4 cellular contexts compared by ENCODE assay signal in the genomic region with DNA sequence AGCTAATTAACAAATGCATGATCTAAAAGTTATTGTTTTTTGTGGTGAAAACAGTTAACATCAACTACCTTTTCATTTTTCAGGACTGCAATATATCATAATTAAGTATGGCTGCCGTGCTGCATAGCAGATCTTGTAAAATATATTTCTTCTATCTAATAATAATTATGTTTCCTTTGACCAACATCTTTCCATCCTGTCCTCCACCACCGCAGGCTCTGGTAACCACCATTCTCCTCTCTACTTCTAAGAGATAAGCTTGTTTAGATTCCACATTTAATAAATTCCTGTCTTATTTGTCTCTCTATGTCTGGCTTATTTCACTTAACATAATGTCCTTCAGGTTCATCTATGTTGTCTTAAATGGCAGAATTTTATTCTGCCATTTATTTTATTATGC.
DNase-seq lines count a peak whose midpoint lies in the region; ATAC-seq and TF ChIP-seq lines count a peak whose summit lies in the region.
"Not testable (repeated sequence)": the region's sequence is repeated elsewhere in the genome, so short reads cannot be mapped to it uniquely, and the experiment has no call there.

No MANE protein-coding gene starts in this region.

- not testable (repeated sequence) for H3K9me2 ChIP-seq in MM.1S (replicated peaks; ENCODE audit: insufficient read depth, low read length)

- H3K4me2 ChIP-seq in MM.1S (ENCODE audit: low read depth, low read length), result not testable (repeated sequence)

- not testable (repeated sequence) for TF ChIP-seq CTCF in MM.1S (IDR thresholded peaks at IDR 0.05; ENCODE audit: low read length); chondrocyte (IDR thresholded peaks at IDR 0.05); esophagus muscularis mucosa (IDR thresholded peaks at IDR 0.05); lung (IDR thresholded peaks at IDR 0.05; ENCODE audit: control extremely low read depth, extremely low read depth)

- DNase-seq in MM.1S (peak; percentile 5), chondrocyte (ENCODE audit: low spot score) (peak; percentile 37), esophagus muscularis mucosa (ENCODE audit: extremely low spot score) (peak; percentile 90), lung (ENCODE audit: low spot score) (peak; percentile 25)

- not testable (repeated sequence) for H3K27me3 ChIP-seq in MM.1S (replicated peaks; ENCODE audit: insufficient read depth, low read length); lung (ENCODE audit: control insufficient read depth, insufficient read depth)
- peaks cover 0 to 12% (median 0%) of the 10 kb centered on the region in 4 donors for H3K27me3 ChIP-seq in esophagus muscularis mucosa

- H3K4me3 Mint-ChIP-seq in chondrocyte (ENCODE audit: unreplicated experiment), result not testable (repeated sequence)

- not testable (repeated sequence) for H3K4me1 Mint-ChIP-seq in chondrocyte (ENCODE audit: low read depth)

- H3K9me3 Mint-ChIP-seq in chondrocyte (ENCODE audit: low read depth), result peaks cover 61% of the 10 kb centered on the region

- not testable (repeated sequence) for H3K9ac ChIP-seq in MM.1S (ENCODE audit: low read length)

- intact Hi-C loops in esophagus muscularis mucosa (cut with DNase I), result not testable (repeated sequence)

- WGBS in esophagus muscularis mucosa, result 68% methylated on average over 2 of the region's 2 CpGs
- 69 to 76% methylated on average over 2 of the region's 2 CpGs for WGBS in lung, 2 donors

- not testable (repeated sequence) for H3K79me2 ChIP-seq in MM.1S (ENCODE audit: low read length)

- TF ChIP-seq POLR2A in esophagus muscularis mucosa (IDR thresholded peaks at IDR 0.05; ENCODE audit: low read depth), result not testable (repeated sequence)

- not testable (repeated sequence) for H3F3A ChIP-seq in MM.1S (ENCODE audit: insufficient read depth, low read length)

- not testable (repeated sequence) for H3K4me3 ChIP-seq in MM.1S (ENCODE audit: low read length); esophagus muscularis mucosa; lung

- not testable (repeated sequence) for H2AFZ ChIP-seq in MM.1S (ENCODE audit: low read length)

- H3K27me3 Mint-ChIP-seq in chondrocyte (ENCODE audit: low read depth), result not testable (repeated sequence)

- H3K27ac ChIP-seq in MM.1S (ENCODE audit: low read length); esophagus muscularis mucosa (replicated peaks in 1 of 4); lung (ENCODE audit: low read depth in 1 of 2, low read length in 1 of 2): not testable (repeated sequence)

- not testable (repeated sequence) for ATAC-seq in lung (ENCODE audit: insufficient read depth, low FRiP score)

- H3K36me3 Mint-ChIP-seq in chondrocyte (ENCODE audit: low read depth), result not testable (repeated sequence)

- H3K9me3 ChIP-seq in MM.1S (replicated peaks; ENCODE audit: insufficient read depth, low read length), result not testable (repeated sequence)
- H3K9me3 ChIP-seq in esophagus muscularis mucosa, result peaks cover 0 to 25% (median 16%) of the 10 kb centered on the region in 4 donors
- H3K9me3 ChIP-seq in lung (ENCODE audit: control insufficient read depth in 2 of 2, insufficient read depth in 1 of 2, low read length in 1 of 2), result peaks cover 7 to 16% of the 10 kb centered on the region in 2 donors

- not testable (repeated sequence) for H3K4me1 ChIP-seq in MM.1S (ENCODE audit: low read length); esophagus muscularis mucosa; lung (ENCODE audit: control insufficient read depth in 2 of 2, insufficient read depth in 2 of 2, low read length in 2 of 2)

- H3K36me3 ChIP-seq in MM.1S (replicated peaks; ENCODE audit: insufficient read depth, low read length); esophagus muscularis mucosa; lung (ENCODE audit: control insufficient read depth in 2 of 2, insufficient read depth in 2 of 2, low read length in 2 of 2): not testable (repeated sequence)

- H3K27ac Mint-ChIP-seq in chondrocyte (ENCODE audit: unreplicated experiment), result not testable (repeated sequence)

- not testable (repeated sequence) for TF ChIP-seq EP300 in esophagus muscularis mucosa (IDR thresholded peaks at IDR 0.05)

- not testable (repeated sequence) for H4K20me1 ChIP-seq in MM.1S (ENCODE audit: insufficient read depth, low read length)

Comparison
In these comparisons a context has a peak if more than half of its experiments do, and no peak if none do; other contexts are left out.
1. DNase-seq: peak in every context shown above with its lines; median percentile 90 in esophagus muscularis mucosa; 37 in chondrocyte; 25 in lung; 5 in MM.1S.